19 cellular contexts compared by ENCODE assay signal in the genomic region with DNA sequence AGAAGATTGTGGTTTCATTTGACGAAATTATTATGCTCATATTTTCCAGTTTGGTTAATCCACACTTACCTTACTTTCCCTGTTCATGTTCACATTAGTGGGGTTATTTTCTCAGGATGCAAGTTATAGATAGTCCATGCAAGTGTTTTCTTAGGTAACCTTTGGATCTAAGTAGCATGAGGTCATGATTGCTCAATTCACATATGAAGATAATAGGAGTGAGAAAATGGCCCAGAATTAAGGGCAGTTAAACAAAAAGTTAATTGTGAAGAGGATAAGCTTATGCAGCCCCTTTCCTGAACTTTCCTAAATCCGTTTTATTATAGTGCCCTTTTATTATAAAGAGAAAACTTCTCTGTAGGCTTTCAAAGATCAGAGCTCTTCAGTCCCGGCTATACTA.
"Had no signal": no experiment of that assay in that cellular context is flagged by ENCODE, and none has a peak within 500 bp of the region (broad histone marks: within the 10 kb centered on the region; RNA-seq: fewer than 3 reads in every experiment).

No MANE protein-coding gene starts in this region.

- H3K27ac Mint-ChIP-seq: memory B cell; mesothelial cell of epicardium; natural killer cell; stimulated activated effector memory CD8-positive, alpha-beta T cell treated with anti-CD3 and anti-CD28 coated beads, Interleukin-12 subunit alpha, Interleukin-12 subunit beta, amount 100 ng/mL, for 72 hours; type B pancreatic cell had no signal

- H3K27me3 ChIP-seq: colonic mucosa, foreskin keratinocyte, hepatocyte, suprapubic skin, thyroid gland had no signal

- H3K9me3 ChIP-seq: colonic mucosa, lower lobe of right lung, suprapubic skin, thyroid gland had no signal

- H3K4me1 ChIP-seq: colonic mucosa, lower lobe of right lung, suprapubic skin, thyroid gland had no signal

- ATAC-seq: foreskin keratinocyte; lower lobe of right lung; natural killer cell; stimulated activated effector memory CD8-positive, alpha-beta T cell treated with anti-CD3 and anti-CD28 coated beads, Interleukin-12 subunit alpha, Interleukin-12 subunit beta, amount 100 ng/mL, for 72 hours; stimulated activated naive CD8-positive, alpha-beta T cell treated with anti-CD3 and anti-CD28 coated beads, Interleukin-15, Interleukin-2, amounts not matched to agents 100 U/mL and 50 U/mL, for 24 hours had no signal

- DNase-seq: colonic mucosa; dermis blood vessel endothelial cell; erythroblast; foreskin keratinocyte; head of caudate nucleus; lower lobe of right lung; natural killer cell; posterior cingulate gyrus; stimulated activated CD4-positive, alpha-beta T cell treated with anti-CD3 and anti-CD28 coated beads, Interleukin-4, amount 100 ng/mL, for 1 hour; stimulated activated CD8-positive, alpha-beta memory T cell treated with anti-CD3 and anti-CD28 coated beads, Interleukin-4, amount 100 ng/mL, for 48 hours; stimulated activated naive CD8-positive, alpha-beta T cell treated with anti-CD3 and anti-CD28 coated beads, Interleukin-15, Interleukin-2, amounts not matched to agents 100 U/mL and 50 U/mL, for 24 hours; thyroid gland had no signal

- H3K4me1 Mint-ChIP-seq: neural crest cell; stimulated activated effector memory CD8-positive, alpha-beta T cell treated with anti-CD3 and anti-CD28 coated beads, Interleukin-12 subunit alpha, Interleukin-12 subunit beta, amount 100 ng/mL, for 72 hours had no signal

- H3K36me3 Mint-ChIP-seq: memory B cell; mesothelial cell of epicardium; natural killer cell; stimulated activated effector memory CD8-positive, alpha-beta T cell treated with anti-CD3 and anti-CD28 coated beads, Interleukin-12 subunit alpha, Interleukin-12 subunit beta, amount 100 ng/mL, for 72 hours; type B pancreatic cell had no signal

- H3K4me3 Mint-ChIP-seq: memory B cell; mesothelial cell of epicardium; natural killer cell; neural crest cell; stimulated activated effector memory CD8-positive, alpha-beta T cell treated with anti-CD3 and anti-CD28 coated beads, Interleukin-12 subunit alpha, Interleukin-12 subunit beta, amount 100 ng/mL, for 72 hours; type B pancreatic cell had no signal

- H3K27me3 Mint-ChIP-seq: memory B cell, type B pancreatic cell had no signal

- H3K27ac ChIP-seq: colonic mucosa, foreskin keratinocyte, hepatocyte, lower lobe of right lung, suprapubic skin, thyroid gland had no signal

- H3K4me3 ChIP-seq: colonic mucosa, hepatocyte, lower lobe of right lung, suprapubic skin, thyroid gland had no signal

- H3K36me3 ChIP-seq: colonic mucosa, lower lobe of right lung, suprapubic skin, thyroid gland had no signal

- H3K9me3 Mint-ChIP-seq: mesothelial cell of epicardium; natural killer cell; neural crest cell; stimulated activated effector memory CD8-positive, alpha-beta T cell treated with anti-CD3 and anti-CD28 coated beads, Interleukin-12 subunit alpha, Interleukin-12 subunit beta, amount 100 ng/mL, for 72 hours had no signal
